Comparison of ENCODE assay signal across 9 cellular contexts in the genomic region with DNA sequence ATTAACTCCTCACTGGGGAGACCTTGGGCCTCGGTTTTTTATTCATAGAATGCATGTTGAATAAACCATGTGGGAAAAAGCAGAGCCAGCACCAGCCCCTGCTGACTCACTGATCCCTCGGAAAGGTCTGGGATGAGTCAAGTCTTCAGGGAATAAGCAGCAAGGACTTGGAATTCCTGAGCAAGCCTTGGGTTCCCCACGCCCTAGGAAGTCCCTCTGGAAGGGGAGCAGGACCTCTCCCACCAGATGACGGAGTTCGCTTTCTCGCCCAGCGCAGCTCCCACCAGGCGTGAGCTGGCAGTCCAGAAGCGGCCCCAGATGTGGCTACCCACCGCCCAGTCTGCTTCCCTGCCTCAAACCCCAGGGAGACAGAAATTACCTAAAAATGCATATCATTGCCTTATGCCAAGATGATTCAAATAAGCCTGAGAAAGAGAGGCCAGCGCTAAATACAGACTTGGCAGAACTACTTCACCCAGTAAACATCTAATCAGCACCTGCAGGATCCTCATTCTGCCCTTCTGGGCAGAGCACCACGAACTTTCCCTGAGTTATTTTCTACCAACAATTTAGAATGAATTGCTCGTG. TPM values are rescaled to one million over a fixed set of nuclear protein-coding genes. Genes with fewer than 3 reads are reported as not detected.
DNase-seq lines count a peak whose midpoint lies in the region; ATAC-seq, FAIRE-seq and TF ChIP-seq lines count a peak whose summit lies in the region.
"Had no signal": no experiment of that assay in that cellular context is flagged by ENCODE, and none has a peak within 500 bp of the region (broad histone marks: within the 10 kb centered on the region; RNA-seq: fewer than 3 reads in every experiment).

No MANE protein-coding gene starts in this region.

- H3K4me1 ChIP-seq in CD4-positive, alpha-beta memory T cell (ENCODE audit: insufficient read depth, low read length), result peaks cover 45% of the 10 kb centered on the region
- H3K4me1 ChIP-seq in endodermal cell (ENCODE audit: control insufficient read depth, insufficient read depth, low read length), result no peaks in the 10 kb centered on the region

- no peaks in the 10 kb centered on the region for H3K9me3 ChIP-seq in CD4-positive, alpha-beta memory T cell (ENCODE audit: control insufficient read depth in 1 of 2, low read length in 2 of 2)
- no peaks in the 10 kb centered on the region for H3K9me3 ChIP-seq in endodermal cell (ENCODE audit: control insufficient read depth, low read length)

- intact Hi-C loops in CD4-positive, alpha-beta memory T cell (cut with micrococcal nuclease), result loop anchor here (2.0 to 5.0 kb wide), 2 partner anchors 16 to 35 kb away; no protein-coding TSS in a partner anchor

- H3K27me3 ChIP-seq in CD4-positive, alpha-beta memory T cell (ENCODE audit: insufficient read depth, low read length), result no peaks in the 10 kb centered on the region
- H3K27me3 ChIP-seq in endodermal cell (ENCODE audit: control insufficient read depth, insufficient read depth, low read length, poor library complexity, severe bottlenecking), result no peaks in the 10 kb centered on the region

- peaks cover 2 to 26% of the 10 kb centered on the region in 2 donors for H3K36me3 Mint-ChIP-seq in CD4-positive, alpha-beta memory T cell
- H3K36me3 Mint-ChIP-seq in endodermal cell (ENCODE audit: low read depth), result peaks cover 31% of the 10 kb centered on the region

- peak; percentile 64 for FAIRE-seq in H54 (lab: Jason Lieb, UNC)

- DNase-seq in CD4-positive, alpha-beta memory T cell, result no peak
- peak; percentile 74 for DNase-seq in H54 (ENCODE audit: insufficient read length, low spot score)
- DNase-seq in RPMI7951 (ENCODE audit: low read depth), result peak; percentile 100
- peak; percentile 70 for DNase-seq in endodermal cell
- DNase-seq in omental fat pad (ENCODE audit: low spot score), result peak; percentile 42
- no peak for DNase-seq in T-helper 9 cell
- DNase-seq in D341Med (ENCODE audit: low spot score), result no peak

- peak overlapping the region; percentile 21 to 84 (median 49) for H3K27ac Mint-ChIP-seq in CD4-positive, alpha-beta memory T cell
- no peak overlapping the region for H3K27ac Mint-ChIP-seq in endodermal cell

- H3K9me3 Mint-ChIP-seq in CD4-positive, alpha-beta memory T cell, result no peaks in the 10 kb centered on the region
- H3K9me3 Mint-ChIP-seq in endodermal cell, result peaks cover 2% of the 10 kb centered on the region

- H3K4me3 ChIP-seq in CD4-positive, alpha-beta memory T cell (ENCODE audit: low read length in 2 of 2), result no peak overlapping the region
- H3K4me3 ChIP-seq in endodermal cell (ENCODE audit: low read length), result no peak overlapping the region

- ATAC-seq in omental fat pad (ENCODE audit: low FRiP score) (peak; percentile 92), GM21786 (IDR thresholded peaks at IDR 0.05; ENCODE audit: unreplicated experiment) (no peak)

- H3K27me3 Mint-ChIP-seq in CD4-positive, alpha-beta memory T cell, result peaks cover 0 to 5% of the 10 kb centered on the region in 2 donors
- no peaks in the 10 kb centered on the region for H3K27me3 Mint-ChIP-seq in endodermal cell (ENCODE audit: insufficient read depth)

- no peaks in the 10 kb centered on the region for H3K36me3 ChIP-seq in CD4-positive, alpha-beta memory T cell (ENCODE audit: insufficient read depth, low read length)
- peaks cover 6% of the 10 kb centered on the region for H3K36me3 ChIP-seq in endodermal cell (ENCODE audit: control insufficient read depth, insufficient read depth, low read length)

- POLR2A ChIA-PET in CD4-positive, alpha-beta memory T cell (lab: Charles Lee; ENCODE audit: partially characterized antibody), result interaction anchor here (0.6 to 2.5 kb wide), 8 partner anchors 16 to 151 kb away, joined by 3 to 8 read pairs (median 4); a partner anchor contains a TSS

- H3K4me3 Mint-ChIP-seq in CD4-positive, alpha-beta memory T cell, result peak overlapping the region; percentile 58 to 88 (median 78)
- no peak overlapping the region for H3K4me3 Mint-ChIP-seq in endodermal cell

- TF ChIP-seq CTCF in endodermal cell (conservative IDR thresholded peaks at IDR 0.05) (no peak), omental fat pad (IDR thresholded peaks at IDR 0.05) (no peak)

- H3K27ac ChIP-seq in CD4-positive, alpha-beta memory T cell (ENCODE audit: low read depth, low read length), result no peak overlapping the region
- no peak overlapping the region for H3K27ac ChIP-seq in endodermal cell (ENCODE audit: low read depth, low read length)
- H3K27ac ChIP-seq: HL-60 had no signal

- CTCF ChIA-PET in CD4-positive, alpha-beta memory T cell (lab: Charles Lee; ENCODE audit: partially characterized antibody), result interaction anchor here (1.6 to 2.3 kb wide), 2 partner anchors 17 to 21 kb away, joined by 4 to 14 read pairs; no protein-coding TSS in a partner anchor

- H3K9ac ChIP-seq in endodermal cell (ENCODE audit: extremely low read depth, low read length, poor library complexity, severe bottlenecking), result no peak overlapping the region

- H3K4me1 Mint-ChIP-seq in CD4-positive, alpha-beta memory T cell, result peaks cover 34 to 58% (median 48%) of the 10 kb centered on the region in 4 donors
- no peaks in the 10 kb centered on the region for H3K4me1 Mint-ChIP-seq in endodermal cell

- 0 out of 2 replicates have a peak, but pooled peaks have one; percentile 16 for TF ChIP-seq POLR2A in H54 (IDR thresholded peaks at IDR 0.05; ENCODE audit: low read depth, low read length)

- 81 to 85% methylated on average over 9 to 13 of the region's 13 CpGs for WGBS in endodermal cell (ENCODE audit: insufficient coverage in 1 of 2, insufficient read length in 1 of 2), 2 experiments

RNA-seq across cellular contexts. Expression of a gene that starts 45.5 kb away (rescaled TPM):
- 10 to 100 TPM; 23.5 to 27.4 TPM for total RNA-seq in CD4-positive, alpha-beta memory T cell
- 10 to 100 TPM; 23.4 to 40.5 TPM for polyA plus RNA-seq in CD4-positive, alpha-beta memory T cell
- 37.7 and 38.5 TPM in 2 replicates for total RNA-seq in RPMI7951 (2014; rRNA removed; shearing (Covaris generic))
- total RNA-seq in endodermal cell (10 to 100 TPM; 25.7 to 27.8 TPM), omental fat pad (10 to 100 TPM; 17.0 to 49.4 (median 41.6) TPM)
- 17.7 TPM for polyA plus RNA-seq in endodermal cell (2013, experiment 1 of 2)
- 13.5 TPM for polyA plus RNA-seq in endodermal cell (2013, experiment 2 of 2)

RNA-seq across cellular contexts. Expression of a gene that starts 45.6 kb away (rescaled TPM):
- total RNA-seq in CD4-positive, alpha-beta memory T cell, result 10 to 100 TPM; 37.6 to 44.4 TPM
- polyA plus RNA-seq in CD4-positive, alpha-beta memory T cell, result 10 to 100 TPM; 36.8 to 43.6 TPM
- 35.1 and 35.3 TPM in 2 replicates for total RNA-seq in RPMI7951 (2014; rRNA removed; shearing (Covaris generic))
- total RNA-seq in endodermal cell (10 to 100 TPM; 39.4 to 41.8 TPM), omental fat pad (10 to 100 TPM; 19.8 to 26.4 (median 21.1) TPM)
- polyA plus RNA-seq in endodermal cell (2013, experiment 1 of 2), result 24.6 TPM
- polyA plus RNA-seq in endodermal cell (2013, experiment 2 of 2), result 23.7 TPM

Comparison
In these comparisons a context has a peak if more than half of its experiments do, and no peak if none do; other contexts are left out.
1. DNase-seq: peak in H54 (single experiment), RPMI7951 (single experiment), endodermal cell (single experiment) and omental fat pad (single experiment); none in CD4-positive, alpha-beta memory T cell (0 of 5), T-helper 9 cell (single experiment) and D341Med (single experiment).